8 cellular contexts compared by ENCODE assay signal in the genomic region with DNA sequence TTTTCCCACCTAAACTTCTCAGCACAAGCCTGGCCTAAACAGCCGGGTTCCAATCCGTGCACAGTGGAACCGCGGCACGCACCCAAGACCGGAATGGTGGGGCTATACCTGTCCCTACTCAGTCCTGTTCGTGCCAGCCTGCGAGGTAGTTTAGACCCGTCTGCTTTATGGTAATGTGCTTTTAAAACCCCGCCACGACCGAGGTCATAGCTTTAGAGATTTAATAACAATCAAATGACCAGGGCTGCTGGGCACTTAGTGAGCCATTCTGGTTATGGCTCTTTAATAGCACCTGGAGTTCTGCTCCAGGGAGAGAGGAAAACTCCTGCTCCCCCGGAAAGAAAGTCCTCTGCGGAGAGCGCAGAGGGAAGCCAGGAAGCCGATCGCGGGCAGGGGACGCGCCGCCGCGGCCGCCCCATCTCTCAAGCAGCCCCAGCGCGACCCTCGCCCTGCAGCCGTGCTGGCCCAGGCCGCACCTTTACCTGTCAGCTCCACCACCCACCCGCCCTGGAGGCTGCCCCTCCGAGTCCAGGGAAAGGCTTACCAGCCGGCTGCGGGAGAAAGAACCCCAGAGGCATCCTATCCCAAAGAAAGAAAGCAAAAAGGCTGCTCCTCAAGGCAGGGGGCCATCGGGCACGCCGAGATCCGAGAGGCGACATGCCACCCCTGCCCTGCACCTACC. TPM values are rescaled to one million over a fixed set of nuclear protein-coding genes. Genes with fewer than 3 reads are reported as not detected.
A peak's percentile ranks its signal among the peaks of the same experiment; 100 is the strongest.
DNase-seq lines count a peak whose midpoint lies in the region; ATAC-seq and TF ChIP-seq lines count a peak whose summit lies in the region.

No MANE protein-coding gene starts in this region.

- intact Hi-C loops in aorta (cut with DNase I): loop anchor here in 1 of 2 donors (10.0 kb wide), 1 partner anchor 105 kb away; no protein-coding TSS in a partner anchor

- peaks cover 23 to 24% of the 10 kb centered on the region in 2 experiments for H3K4me1 ChIP-seq in neutrophil (ENCODE audit: control insufficient read depth in 1 of 2, insufficient read depth in 1 of 2, low read depth in 1 of 2, low read length in 1 of 2)
- no peaks in the 10 kb centered on the region for H3K4me1 ChIP-seq in aorta (ENCODE audit: control insufficient read depth in 1 of 2, insufficient read depth in 2 of 2, low read length in 2 of 2)

- 0% methylated on average over 38 of the region's 38 CpGs for WGBS in aorta, 2 donors

- TF ChIP-seq CTCF in neutrophil (IDR thresholded peaks at IDR 0.05): no peak

- peak overlapping the region; percentile 81 to 82 for H3K4me3 ChIP-seq in neutrophil (ENCODE audit: low read depth in 1 of 2, low read length in 1 of 2)
- H3K4me3 ChIP-seq in aorta (ENCODE audit: low read length in 2 of 2): peak overlapping the region; percentile 69 to 97

- ATAC-seq in HG02938 (IDR thresholded peaks at IDR 0.05; ENCODE audit: unreplicated experiment) (peak; percentile 14), aorta (ENCODE audit: low FRiP score) (peak; percentile 65)

- H3K27ac ChIP-seq in neutrophil (peak overlapping the region; percentile 82), aorta (ENCODE audit: low read depth in 1 of 2, low read length in 2 of 2) (peak overlapping the region in 1 of 2 donors; percentile 62)

- DNase-seq in activated CD4-positive, CD25-positive, alpha-beta regulatory T cell treated with anti-CD3 and anti-CD28 coated beads, Interleukin-2, amount 50 U/mL, for 16 hours (ENCODE audit: low read depth, low spot score): peak; percentile 2
- DNase-seq in activated CD4-positive, CD25-positive, alpha-beta regulatory T cell (lab: John Stamatoyannopoulos, UW): no peak
- DNase-seq in NCI-H748 treated with DMSO at 0.1 percent for 48 hours (lab: John Stamatoyannopoulos, UW): peak; percentile 28
- DNase-seq in activated gamma-delta T cell treated with Interleukin-2 at 50 U/mL for 16 hours: peak; percentile 19
- DNase-seq in germinal center (ENCODE audit: low spot score): peak; percentile 23
- peak; percentile 51 to 77 for DNase-seq in aorta

- H3K9me3 ChIP-seq in neutrophil: no peaks in the 10 kb centered on the region
- H3K9me3 ChIP-seq in aorta (ENCODE audit: control insufficient read depth, low read length): no peaks in the 10 kb centered on the region

- peaks cover 14% of the 10 kb centered on the region for H3K27me3 ChIP-seq in neutrophil
- H3K27me3 ChIP-seq in aorta (ENCODE audit: control insufficient read depth in 1 of 2, insufficient read depth in 2 of 2, low read length in 1 of 2): no peaks in the 10 kb centered on the region

- no peaks in the 10 kb centered on the region for H3K36me3 ChIP-seq in neutrophil
- no peaks in the 10 kb centered on the region for H3K36me3 ChIP-seq in aorta (ENCODE audit: control insufficient read depth in 1 of 2, insufficient read depth in 2 of 2, low read length in 1 of 2)

RNA-seq across cellular contexts. Expression of gene ARL15, which starts 0.5 kb away (rescaled TPM):
- total RNA-seq in aorta: 10 to 100 TPM; 27.9 to 44.7 TPM
- polyA plus RNA-seq in aorta: 10 to 100 TPM in 1 of 2 donors, 1 to 10 TPM in 1; 7.4 to 11.6 TPM

Comparison
In these comparisons a context has a peak if more than half of its experiments do, and no peak if none do; other contexts are left out.
1. DNase-seq: peak in activated CD4-positive, CD25-positive, alpha-beta regulatory T cell treated with anti-CD3 and anti-CD28 coated beads, Interleukin-2, amount 50 U/mL, for 16 hours (single experiment), NCI-H748 treated with DMSO at 0.1 percent for 48 hours (single experiment), activated gamma-delta T cell treated with Interleukin-2 at 50 U/mL for 16 hours (single experiment), germinal center (single experiment) and aorta (2 of 2); none in activated CD4-positive, CD25-positive, alpha-beta regulatory T cell (0 of 4).